10 cellular contexts compared by ENCODE assay signal in the genomic region with DNA sequence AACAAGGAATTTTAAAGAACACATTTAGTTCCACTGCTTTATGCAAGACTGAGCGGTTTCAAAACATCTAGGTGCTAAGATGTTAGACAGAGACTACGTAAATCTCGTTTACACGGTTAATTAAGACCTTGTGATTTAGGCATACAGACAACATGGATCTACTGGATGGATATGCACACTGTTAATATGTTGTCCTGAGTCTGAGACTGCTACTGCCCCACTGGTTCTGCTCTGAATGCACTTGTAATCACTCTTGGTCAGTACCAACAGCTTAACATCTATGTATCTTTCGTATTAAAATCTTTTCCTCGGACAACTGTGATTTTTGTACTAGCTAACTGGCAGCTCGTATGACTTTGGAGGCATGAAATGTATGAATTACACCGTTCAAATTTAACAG. TPM values are rescaled to one million over a fixed set of nuclear protein-coding genes. Genes with fewer than 3 reads are reported as not detected.
DNase-seq lines count a peak whose midpoint lies in the region; ATAC-seq and TF ChIP-seq lines count a peak whose summit lies in the region.
"Had no signal": no experiment of that assay in that cellular context is flagged by ENCODE, and none has a peak within 500 bp of the region (broad histone marks: within the 10 kb centered on the region; RNA-seq: fewer than 3 reads in every experiment).

No MANE protein-coding gene starts in this region.

- TF ChIP-seq EP300 in ovary (IDR thresholded peaks at IDR 0.05): no peak

- peaks cover 30 to 63% (median 49%) of the 10 kb centered on the region in 4 donors for H3K4me1 Mint-ChIP-seq in CD4-positive, CD25-positive, alpha-beta regulatory T cell
- H3K4me1 Mint-ChIP-seq in endothelial cell (ENCODE audit: unreplicated experiment): peaks cover 41% of the 10 kb centered on the region

- H3K27me3 Mint-ChIP-seq in CD4-positive, CD25-positive, alpha-beta regulatory T cell: no peaks in the 10 kb centered on the region
- H3K27me3 Mint-ChIP-seq in endothelial cell (ENCODE audit: unreplicated experiment): peaks cover 10% of the 10 kb centered on the region

- H3K9me3 Mint-ChIP-seq in CD4-positive, CD25-positive, alpha-beta regulatory T cell: no peaks in the 10 kb centered on the region
- H3K9me3 Mint-ChIP-seq in endothelial cell (ENCODE audit: unreplicated experiment): no peaks in the 10 kb centered on the region

- H3K36me3 ChIP-seq in CD4-positive, CD25-positive, alpha-beta regulatory T cell (ENCODE audit: control insufficient read depth, insufficient read depth, low read length): no peaks in the 10 kb centered on the region
- H3K36me3 ChIP-seq in ovary: no peaks in the 10 kb centered on the region

- peak overlapping the region; percentile 53 for H3K4me3 ChIP-seq in CD4-positive, CD25-positive, alpha-beta regulatory T cell (ENCODE audit: low read depth, low read length)
- peak overlapping the region; percentile 89 for H3K4me3 ChIP-seq in ovary

- H3K27ac Mint-ChIP-seq in CD4-positive, CD25-positive, alpha-beta regulatory T cell: peak overlapping the region in 2 of 3 donors; percentile 10 to 95
- no peak overlapping the region for H3K27ac Mint-ChIP-seq in endothelial cell (ENCODE audit: unreplicated experiment)

- H3K9me3 ChIP-seq in CD4-positive, CD25-positive, alpha-beta regulatory T cell (ENCODE audit: control insufficient read depth in 2 of 2, low read length in 2 of 2): no peaks in the 10 kb centered on the region
- H3K9me3 ChIP-seq in ovary: no peaks in the 10 kb centered on the region

- TF ChIP-seq POLR2A in ovary (IDR thresholded peaks at IDR 0.05): no peak

- peaks cover 35% of the 10 kb centered on the region for H3K4me1 ChIP-seq in CD4-positive, CD25-positive, alpha-beta regulatory T cell (ENCODE audit: control insufficient read depth, insufficient read depth, low read length, poor library complexity, severe bottlenecking)
- H3K4me1 ChIP-seq in ovary (ENCODE audit: insufficient read depth): peaks cover 4% of the 10 kb centered on the region

- no peaks in the 10 kb centered on the region for H3K36me3 Mint-ChIP-seq in CD4-positive, CD25-positive, alpha-beta regulatory T cell
- peaks cover 9% of the 10 kb centered on the region for H3K36me3 Mint-ChIP-seq in endothelial cell (ENCODE audit: low read depth, unreplicated experiment)

- ATAC-seq in CD4-positive, CD25-positive, alpha-beta regulatory T cell (ENCODE audit: low read depth in 2 of 2): no peak

- H3K27me3 ChIP-seq in CD4-positive, CD25-positive, alpha-beta regulatory T cell (ENCODE audit: control insufficient read depth, insufficient read depth, low read length): no peaks in the 10 kb centered on the region
- no peaks in the 10 kb centered on the region for H3K27me3 ChIP-seq in ovary

- intact Hi-C loops in ovary (cut with DNase I): no loop called here

- TF ChIP-seq CTCF in endothelial cell (IDR thresholded peaks at IDR 0.05; ENCODE audit: unreplicated experiment): no peak
- TF ChIP-seq CTCF in ovary (IDR thresholded peaks at IDR 0.05): no peak

- peak overlapping the region; percentile 5 for H3K27ac ChIP-seq in CD4-positive, CD25-positive, alpha-beta regulatory T cell (ENCODE audit: insufficient read depth, low read length, poor library complexity, severe bottlenecking)
- no peak overlapping the region for H3K27ac ChIP-seq in ovary

- WGBS in ovary, 3 donors: 92 to 94% (median 93%) methylated on average over 8 of the region's 8 CpGs

- DNase-seq in CD4-positive, CD25-positive, alpha-beta regulatory T cell: no peak
- peak; percentile 39 for DNase-seq in NAMALWA (ENCODE audit: low spot score)
- no peak for DNase-seq in endothelial cell (ENCODE audit: low spot score)
- DNase-seq in ovary: no peak
- DNase-seq in activated effector memory CD4-positive, alpha-beta T cell treated with anti-CD3 and anti-CD28 coated beads, Interleukin-2, amount 50 U/mL, for 16 hours: no peak
- no peak for DNase-seq in NCI-H1436 treated with DMSO at 0.1 percent for 48 hours (lab: John Stamatoyannopoulos, UW)
- no peak for DNase-seq in NCI-H1105 (lab: John Stamatoyannopoulos, UW)
- no peak for DNase-seq in NCI-H2107 (lab: John Stamatoyannopoulos, UW)
- DNase-seq: dermis blood vessel endothelial cell, MV-4-11 had no signal

- peak overlapping the region; percentile 30 to 94 (median 82) for H3K4me3 Mint-ChIP-seq in CD4-positive, CD25-positive, alpha-beta regulatory T cell
- H3K4me3 Mint-ChIP-seq in endothelial cell (ENCODE audit: unreplicated experiment): peak overlapping the region; percentile 94

RNA-seq across cellular contexts. Expression of a gene that starts 3.1 kb away (rescaled TPM):
- 13.6 TPM for total RNA-seq in CD4-positive, CD25-positive, alpha-beta regulatory T cell
- 10 to 100 TPM; 10.7 to 20.6 (median 13.1) TPM for polyA plus RNA-seq in CD4-positive, CD25-positive, alpha-beta regulatory T cell
- total RNA-seq in endothelial cell (ENCODE audit: unreplicated experiment) (34.4 TPM), ovary (10 to 100 TPM; 27.4 to 49.6 (median 31.8) TPM)
- polyA plus RNA-seq in ovary: 10 to 100 TPM; 22.1 to 33.9 TPM
